Comparison of ENCODE assay signal across 8 cellular contexts in genomic region chr12:44930972-44931600, GRCh38. TPM values are rescaled to one million over a fixed set of nuclear protein-coding genes. Genes with fewer than 3 reads are reported as not detected.
DNase-seq lines count a peak whose midpoint lies in the region; ATAC-seq, FAIRE-seq and TF ChIP-seq lines count a peak whose summit lies in the region.

No MANE protein-coding gene starts in this region.

- H3F3A ChIP-seq in MM.1S (ENCODE audit: insufficient read depth, low read length), result no peaks in the 10 kb centered on the region

- H3K9me1 ChIP-seq in endothelial cell of umbilical vein (replicated peaks; ENCODE audit: control insufficient read depth, extremely low read depth, insufficient read depth, low read length), result no peaks in the 10 kb centered on the region

- no peak for TF ChIP-seq POLR2A in endothelial cell of umbilical vein (IDR thresholded peaks at IDR 0.05; ENCODE audit: low read depth, low read length)

- no peaks in the 10 kb centered on the region for H3K36me3 Mint-ChIP-seq in naive B cell

- peak; percentile 14 for DNase-seq in AG09319 (ENCODE audit: extremely low read depth, low read depth)
- peak; percentile 84 for DNase-seq in MM.1S
- peak; percentile 74 for DNase-seq in RPMI8226
- peak; percentile 74 for DNase-seq in endothelial cell of umbilical vein (ENCODE audit: low read depth, low spot score)
- peak; percentile 11 for DNase-seq in naive B cell
- no peak for DNase-seq in effector CD8-positive, alpha-beta T cell (lab: John Stamatoyannopoulos, UW)

- no peak overlapping the region for H3K4me3 ChIP-seq in MM.1S (ENCODE audit: low read length)
- H3K4me3 ChIP-seq in endothelial cell of umbilical vein (replicated peaks in 1 of 3; ENCODE audit: insufficient read depth in 1 of 3, low read depth in 1 of 3, low read length in 3 of 3), result no peak overlapping the region

- H3K4me2 ChIP-seq in MM.1S (ENCODE audit: low read depth, low read length) (no peak overlapping the region), endothelial cell of umbilical vein (ENCODE audit: insufficient read depth, low read length) (no peak overlapping the region)

- H3K9me2 ChIP-seq in MM.1S (replicated peaks; ENCODE audit: insufficient read depth, low read length), result no peaks in the 10 kb centered on the region

- no peaks in the 10 kb centered on the region for H3K4me1 ChIP-seq in MM.1S (ENCODE audit: low read length)
- peaks cover 3% of the 10 kb centered on the region for H3K4me1 ChIP-seq in endothelial cell of umbilical vein (ENCODE audit: control insufficient read depth, extremely low read depth, insufficient read depth, low read length)

- H2AFZ ChIP-seq in MM.1S (ENCODE audit: low read length) (no peak overlapping the region), endothelial cell of umbilical vein (ENCODE audit: low read depth, low read length) (no peak overlapping the region)

- H3K27ac Mint-ChIP-seq in naive B cell, result no peak overlapping the region

- POLR2A ChIA-PET in endothelial cell of umbilical vein (lab: Charles Lee), result no interaction called here

- H3K27ac ChIP-seq in MM.1S (ENCODE audit: low read length) (no peak overlapping the region), endothelial cell of umbilical vein (ENCODE audit: insufficient read depth, low read depth, low read length) (no peak overlapping the region)

- no TSS peak for BruUV-seq in endothelial cell of umbilical vein (replicated peaks; lab: Mats Ljungman, UMichigan)

- TF ChIP-seq CTCF in AG09319 (IDR thresholded peaks at IDR 0.05; ENCODE audit: low read depth, low read length), result peak; percentile 36
- TF ChIP-seq CTCF in MM.1S (IDR thresholded peaks at IDR 0.05; ENCODE audit: low read length), result peak; percentile 61
- TF ChIP-seq CTCF in endothelial cell of umbilical vein (IDR thresholded peaks at IDR 0.05; ENCODE audit: extremely low read depth in 1 of 2, insufficient read depth in 1 of 2, low read depth in 1 of 2, low read length in 2 of 2), result peak; percentile 6 to 30

- H3K9ac ChIP-seq in MM.1S (ENCODE audit: low read length), result no peak overlapping the region
- no peak overlapping the region for H3K9ac ChIP-seq in endothelial cell of umbilical vein (replicated peaks; ENCODE audit: extremely low read depth, insufficient read depth, low read length)

- H3K79me2 ChIP-seq in MM.1S (ENCODE audit: low read length) (no peaks in the 10 kb centered on the region), endothelial cell of umbilical vein (ENCODE audit: control insufficient read depth, insufficient read depth, low read length) (no peaks in the 10 kb centered on the region)

- H4K20me1 ChIP-seq in MM.1S (ENCODE audit: insufficient read depth, low read length) (no peaks in the 10 kb centered on the region), endothelial cell of umbilical vein (replicated peaks; ENCODE audit: control insufficient read depth, extremely low read depth, insufficient read depth, low read length) (no peaks in the 10 kb centered on the region)

- H3K36me3 ChIP-seq in MM.1S (replicated peaks; ENCODE audit: insufficient read depth, low read length), result no peaks in the 10 kb centered on the region
- H3K36me3 ChIP-seq in endothelial cell of umbilical vein (ENCODE audit: control insufficient read depth in 2 of 2, extremely low read depth in 1 of 2, insufficient read depth in 2 of 2, low read length in 2 of 2), result no peaks in the 10 kb centered on the region

- FAIRE-seq in endothelial cell of umbilical vein (lab: Jason Lieb, UNC), result peak; percentile 31

- H3K27me3 Mint-ChIP-seq in naive B cell, result peaks cover 0 to 7% (median 0%) of the 10 kb centered on the region in 3 donors

- no peaks in the 10 kb centered on the region for H3K4me1 Mint-ChIP-seq in naive B cell

- dilution Hi-C loops in endothelial cell of umbilical vein (cut with MboI; ENCODE audit: extremely low pct_ligation_motif_present, low sequenced_read_pairs), result no loop called here

- H3K9me3 ChIP-seq in MM.1S (replicated peaks; ENCODE audit: insufficient read depth, low read length) (no peaks in the 10 kb centered on the region), endothelial cell of umbilical vein (replicated peaks; ENCODE audit: control insufficient read depth, insufficient read depth, low read length) (no peaks in the 10 kb centered on the region)

- ATAC-seq in GM18517 (IDR thresholded peaks at IDR 0.05; ENCODE audit: unreplicated experiment), result peak; percentile 73
- no peak for ATAC-seq in naive B cell (ENCODE audit: low read depth in 2 of 2)
- no peak for ATAC-seq in HG03196 (IDR thresholded peaks at IDR 0.05; ENCODE audit: unreplicated experiment)

- no peaks in the 10 kb centered on the region for H3K27me3 ChIP-seq in MM.1S (replicated peaks; ENCODE audit: insufficient read depth, low read length)
- H3K27me3 ChIP-seq in endothelial cell of umbilical vein (ENCODE audit: control insufficient read depth in 2 of 2, insufficient read depth in 2 of 2, low read length in 2 of 2), result no peaks in the 10 kb centered on the region

- intact Hi-C loops in endothelial cell of umbilical vein (cut with micrococcal nuclease), result loop anchor here (1.0 kb wide), 4 partner anchors 156 to 974 kb away; no protein-coding TSS in a partner anchor

- CTCF ChIA-PET in endothelial cell of umbilical vein (lab: Charles Lee), result interaction anchor here (0.6 to 3.6 kb wide), 23 partner anchors 10 to 1488 kb away, joined by 3 to 111 read pairs (median 5); partner anchors contain the start of gene NELL2

- no peak overlapping the region for H3K4me3 Mint-ChIP-seq in naive B cell

- no peaks in the 10 kb centered on the region for H3K9me3 Mint-ChIP-seq in naive B cell

TF ChIP-seq in endothelial cell of umbilical vein, 7 proteins besides CTCF, POLR2A, EP300 and RAD21:
- TF ChIP-seq MAX (IDR thresholded peaks at IDR 0.05; ENCODE audit: insufficient read depth, insufficient read length) (no peak), GATA2 (IDR thresholded peaks at IDR 0.05; ENCODE audit: insufficient read depth, insufficient read length, low read depth, low read length) (no peak), EZH2 (IDR thresholded peaks at IDR 0.05; ENCODE audit: borderline replicate concordance, low read depth, low read length, severe bottlenecking) (no peak), MYC (IDR thresholded peaks at IDR 0.05; ENCODE audit: low read depth, low read length) (no peak), FOS (IDR thresholded peaks at IDR 0.05; ENCODE audit: borderline replicate concordance, insufficient read depth, low read length) (no peak), JUN (IDR thresholded peaks at IDR 0.05; ENCODE audit: borderline replicate concordance, insufficient read depth, insufficient read length, low read depth) (no peak), POLR2AphosphoS5 (IDR thresholded peaks at IDR 0.05; ENCODE audit: insufficient read depth, low read depth, low read length) (no peak)

RNA-seq across cellular contexts. Expression of gene NELL2, which starts 55.0 kb away (rescaled TPM):
- total RNA-seq in endothelial cell of umbilical vein, result 0.49 and 0.62 TPM in 2 replicates
- polyA plus RNA-seq in endothelial cell of umbilical vein, result 0.08 and 0.11 TPM in 2 replicates
- 0.12 and 0.18 TPM in 2 replicates for polyA plus RNA-seq in endothelial cell of umbilical vein (2011; cell fraction: cytosol; rRNA removed)
- polyA plus RNA-seq in endothelial cell of umbilical vein (2011; cell fraction: nucleus; rRNA removed), result 0.41 TPM in 1 of 2 replicates, not detected in the other
- not detected in 2 replicates for polyA plus RNA-seq in endothelial cell of umbilical vein (2012)
- not detected in 2 replicates for polyA minus RNA-seq in endothelial cell of umbilical vein
- polyA minus RNA-seq in endothelial cell of umbilical vein (2011; cell fraction: cytosol; rRNA and poly(A)+ RNA removed), result not detected
- polyA minus RNA-seq in endothelial cell of umbilical vein (2011; cell fraction: nucleus; rRNA and poly(A)+ RNA removed), result 0.29 TPM in 1 of 2 replicates, not detected in the other
- polyA plus RNA-seq in naive B cell (ENCODE audit: low read depth in 6 of 6), result under 1 TPM; 0.23 to 0.86 (median 0.43) TPM
